ENCODE assay signal across 14 cellular contexts in genomic region chr1:83950106-83950661, GRCh38.
"Had no signal": no experiment of that assay in that cellular context is flagged by ENCODE, and none has a peak within 500 bp of the region (broad histone marks: within the 10 kb centered on the region; RNA-seq: fewer than 3 reads in every experiment).

No MANE protein-coding gene starts in this region.

- DNase-seq: activated CD4-positive, alpha-beta T cell treated with anti-CD3 and anti-CD28 coated beads, Interleukin-2, amount 10 ng/mL, durations not matched to agents 7 days and 5 days; activated CD4-positive, CD25-positive, alpha-beta regulatory T cell; activated CD8-positive, alpha-beta memory T cell treated with anti-CD3 and anti-CD28 coated beads for 24 hours; activated gamma-delta T cell treated with Interleukin-2 at 50 U/mL for 16 hours; activated naive CD8-positive, alpha-beta T cell treated with anti-CD3 and anti-CD28 coated beads, Interleukin-2, amount 10 ng/mL, durations not matched to agents 7 days and 5 days; kidney; right cardiac atrium; small intestine; stimulated activated CD4-positive, alpha-beta T cell treated with anti-CD3 and anti-CD28 coated beads, Interleukin-4, amount 100 ng/mL, for 24 hours; stimulated activated CD8-positive, alpha-beta memory T cell treated with anti-CD3 and anti-CD28 coated beads, Interleukin-4, amount 100 ng/mL, for 48 hours; stimulated activated naive CD4-positive, alpha-beta T cell treated with Interleukin-2 at 50 U/mL for 16 hours; SW 1271 had no signal

- ATAC-seq: esophagus mucosa, right cardiac atrium had no signal

- H3K4me3 ChIP-seq: lung had no signal
